ENCODE assay signal across 9 cellular contexts in genomic region chr7:74092321-74092963, GRCh38. TPM values are rescaled to one million over a fixed set of nuclear protein-coding genes. Genes with fewer than 3 reads are reported as not detected.
DNase-seq lines count a peak whose midpoint lies in the region; TF ChIP-seq lines count a peak whose summit lies in the region.
"Had no signal": no experiment of that assay in that cellular context is flagged by ENCODE, and none has a peak within 500 bp of the region (broad histone marks: within the 10 kb centered on the region; RNA-seq: fewer than 3 reads in every experiment).

No MANE protein-coding gene starts in this region.

- H3K4me3 Mint-ChIP-seq in T-helper 2 cell treated with Interferon-gamma antibody and Interleukin-4, amounts not matched to agents 5 μg/mL and 100 μg/mL, for 36 hours = no peak overlapping the region
- H3K4me3 Mint-ChIP-seq: activated naive CD8-positive, alpha-beta T cell had no signal

- H3K9me3 ChIP-seq in left ventricle myocardium inferior (replicated peaks) = no peaks in the 10 kb centered on the region
- H3K9me3 ChIP-seq in suprapubic skin = no peaks in the 10 kb centered on the region

- H3K4me1 ChIP-seq in left ventricle myocardium inferior (peaks cover 35% of the 10 kb centered on the region), suprapubic skin (peaks cover 33% of the 10 kb centered on the region)

- TF ChIP-seq POLR2A in suprapubic skin (IDR thresholded peaks at IDR 0.05) = no peak

- H3K27ac ChIP-seq in RWPE1 (peak overlapping the region; percentile 93), left ventricle myocardium inferior (replicated peaks) (peak overlapping the region; percentile 85), suprapubic skin (peak overlapping the region; percentile 75)

- peaks cover 13% of the 10 kb centered on the region for H3K4me1 Mint-ChIP-seq in T-helper 2 cell treated with Interferon-gamma antibody and Interleukin-4, amounts not matched to agents 5 μg/mL and 100 μg/mL, for 36 hours (ENCODE audit: low read depth)

- WGBS in suprapubic skin = 83% methylated on average over 2 of the region's 13 CpGs

- TF ChIP-seq CTCF in RWPE1 (conservative IDR thresholded peaks at IDR 0.05; ENCODE audit: low read depth) (no peak), left ventricle myocardium inferior (IDR thresholded peaks at IDR 0.05; ENCODE audit: borderline replicate concordance) (no peak), suprapubic skin (IDR thresholded peaks at IDR 0.05) (no peak)

- no peaks in the 10 kb centered on the region for H3K9me3 Mint-ChIP-seq in T-helper 2 cell treated with Interferon-gamma antibody and Interleukin-4, amounts not matched to agents 5 μg/mL and 100 μg/mL, for 36 hours

- peak overlapping the region; percentile 45 for H3K27ac Mint-ChIP-seq in T-helper 2 cell treated with Interferon-gamma antibody and Interleukin-4, amounts not matched to agents 5 μg/mL and 100 μg/mL, for 36 hours
- H3K27ac Mint-ChIP-seq: activated naive CD8-positive, alpha-beta T cell had no signal

- no peaks in the 10 kb centered on the region for H3K27me3 Mint-ChIP-seq in T-helper 2 cell treated with Interferon-gamma antibody and Interleukin-4, amounts not matched to agents 5 μg/mL and 100 μg/mL, for 36 hours (ENCODE audit: low read depth)
- H3K27me3 Mint-ChIP-seq: activated naive CD8-positive, alpha-beta T cell had no signal

- H3K36me3 ChIP-seq in left ventricle myocardium inferior (peaks cover 11% of the 10 kb centered on the region), suprapubic skin (peaks cover 12% of the 10 kb centered on the region)

- no peak for DNase-seq in T-helper 2 cell treated with Interferon-gamma antibody and Interleukin-4, amounts not matched to agents 5 μg/mL and 100 μg/mL, for 36 hours (ENCODE audit: low spot score)
- DNase-seq in T-helper 2 cell (no peak), RWPE1 (ENCODE audit: low spot score) (no peak), left ventricle myocardium inferior (peak; percentile 64), suprapubic skin (ENCODE audit: low spot score in 2 of 2) (no peak), ureter (ENCODE audit: low spot score) (no peak), cerebellum (ENCODE audit: low spot score) (no peak)
- no peak for DNase-seq in activated CD4-positive, CD25-positive, alpha-beta regulatory T cell (lab: John Stamatoyannopoulos, UW)

- CTCF ChIA-PET in RWPE1 (lab: Yijun Ruan, JAX) = no interaction called here

- no peak for TF ChIP-seq EP300 in suprapubic skin (IDR thresholded peaks at IDR 0.05)

- POLR2A ChIA-PET in RWPE1 (lab: Yijun Ruan, JAX; ENCODE audit: low non-redundant PET) = no interaction called here

- H3K36me3 Mint-ChIP-seq in T-helper 2 cell treated with Interferon-gamma antibody and Interleukin-4, amounts not matched to agents 5 μg/mL and 100 μg/mL, for 36 hours (ENCODE audit: low read depth) = peaks cover 8% of the 10 kb centered on the region

- intact Hi-C loops in left ventricle myocardium inferior (cut with micrococcal nuclease) = no loop called here

- H3K27me3 ChIP-seq in left ventricle myocardium inferior (ENCODE audit: low read depth) = no peaks in the 10 kb centered on the region
- no peaks in the 10 kb centered on the region for H3K27me3 ChIP-seq in suprapubic skin

- peak overlapping the region; percentile 60 for H3K4me3 ChIP-seq in left ventricle myocardium inferior
- no peak overlapping the region for H3K4me3 ChIP-seq in suprapubic skin

RNA-seq across cellular contexts. Expression of gene LIMK1, which starts 8.8 kb away (rescaled TPM):
- total RNA-seq in left ventricle myocardium inferior (10.1 TPM), suprapubic skin (10 to 100 TPM; 12.8 to 21.5 (median 17.2) TPM), ureter (26.0 TPM), cerebellum (15.2 TPM)
